22 cellular contexts compared by ENCODE assay signal in genomic region chr4:126144838-126145237, GRCh38.
DNase-seq lines count a peak whose midpoint lies in the region; ATAC-seq, FAIRE-seq and TF ChIP-seq lines count a peak whose summit lies in the region.
"Had no signal": no experiment of that assay in that cellular context is flagged by ENCODE, and none has a peak within 500 bp of the region (broad histone marks: within the 10 kb centered on the region; RNA-seq: fewer than 3 reads in every experiment).

No MANE protein-coding gene starts in this region.

- H3K27me3 ChIP-seq in bronchial epithelial cell (ENCODE audit: control insufficient read depth, insufficient read depth, low read length) (no peaks in the 10 kb centered on the region), gastroesophageal sphincter (no peaks in the 10 kb centered on the region), A673 (replicated peaks; ENCODE audit: insufficient read depth, low read depth, low read length, poor library complexity) (no peaks in the 10 kb centered on the region)

- intact Hi-C loops in A673 (cut with micrococcal nuclease; ENCODE audit: unreplicated experiment): no loop called here

- POLR2A ChIA-PET in A673 (lab: Charles Lee; ENCODE audit: low non-redundant PET): no interaction called here

- ATAC-seq in gastroesophageal sphincter: no peak
- ATAC-seq in GM18505 (IDR thresholded peaks at IDR 0.05; ENCODE audit: unreplicated experiment): no peak
- no peak for ATAC-seq in GM19395 (IDR thresholded peaks at IDR 0.05; ENCODE audit: unreplicated experiment)
- ATAC-seq: GM12878, Panc1 had no signal

- TF ChIP-seq CTCF in bronchial epithelial cell (IDR thresholded peaks at IDR 0.05; ENCODE audit: insufficient read depth, low read length, severe bottlenecking) (no peak), fibroblast of villous mesenchyme (IDR thresholded peaks at IDR 0.05; ENCODE audit: insufficient read depth, low read depth, low read length) (no peak), gastroesophageal sphincter (IDR thresholded peaks at IDR 0.05) (no peak), A673 (conservative IDR thresholded peaks at IDR 0.05; ENCODE audit: low read depth, low read length) (no peak)

- TF ChIP-seq EP300 in gastroesophageal sphincter (IDR thresholded peaks at IDR 0.05): no peak

- TF ChIP-seq POLR2A in gastroesophageal sphincter (IDR thresholded peaks at IDR 0.05) (no peak), GM18505 (IDR thresholded peaks at IDR 0.05; ENCODE audit: borderline replicate concordance, extremely low read depth, insufficient read depth, insufficient read length) (no peak)

- H3K36me3 ChIP-seq in bronchial epithelial cell (ENCODE audit: control insufficient read depth, insufficient read depth, low read length): no peaks in the 10 kb centered on the region
- H3K36me3 ChIP-seq in gastroesophageal sphincter: no peaks in the 10 kb centered on the region
- H3K36me3 ChIP-seq in A673 (ENCODE audit: insufficient read depth, low read length, poor library complexity, severe bottlenecking): no peaks in the 10 kb centered on the region

- H3K4me1 ChIP-seq in gastroesophageal sphincter (no peaks in the 10 kb centered on the region), A673 (ENCODE audit: insufficient read depth, low read length, poor library complexity, severe bottlenecking) (no peaks in the 10 kb centered on the region)

- H3K27ac ChIP-seq in gastroesophageal sphincter (no peak overlapping the region), A673 (ENCODE audit: low read depth, low read length, poor library complexity, severe bottlenecking) (no peak overlapping the region)
- H3K27ac ChIP-seq: HL-60, RWPE1, SK-N-MC had no signal

- BruUV-seq in A673 (replicated peaks; lab: Mats Ljungman, UMichigan): no TSS peak

- H3K4me3 ChIP-seq in bronchial epithelial cell (ENCODE audit: low read depth, low read length): no peak overlapping the region
- no peak overlapping the region for H3K4me3 ChIP-seq in fibroblast of villous mesenchyme (ENCODE audit: low read depth, low read length)
- H3K4me3 ChIP-seq in gastroesophageal sphincter: no peak overlapping the region
- H3K4me3 ChIP-seq in A673 (ENCODE audit: low read depth, low read length, poor library complexity, severe bottlenecking): no peak overlapping the region
- H3K4me3 ChIP-seq: GM12878, SK-N-MC had no signal

- no peaks in the 10 kb centered on the region for H3K9me3 ChIP-seq in gastroesophageal sphincter
- H3K9me3 ChIP-seq in A673 (ENCODE audit: low read depth, low read length, poor library complexity, severe bottlenecking): no peaks in the 10 kb centered on the region

- no CpG with 5 or more reads among the region's 1 CpG for WGBS in gastroesophageal sphincter (ENCODE audit: low coverage in 1 of 2), 2 donors

- FAIRE-seq in bronchial epithelial cell (lab: Jason Lieb, UNC): no peak
- FAIRE-seq: GM12878 had no signal

- DNase-seq in GM04504 (ENCODE audit: low read depth) (peak; percentile 8), bronchial epithelial cell (ENCODE audit: low read depth) (peak; percentile 16), fibroblast of villous mesenchyme (ENCODE audit: low read depth) (peak; percentile 31), A673 (ENCODE audit: low spot score) (no peak)
- DNase-seq: Calu3, DMS153, DND-41, NCI-H1048, NCI-H1417 treated with DMSO at 0.1 percent for 48 hours, NCI-H1694 treated with DMSO at 0.1 percent for 48 hours, NCI-H2081, NCI-H2227 treated with DMSO at 0.1 percent for 48 hours, NCI-H69, SIG-M5 had no signal

- CTCF ChIA-PET in A673 (lab: Charles Lee): no interaction called here
